ENCODE assay signal across 29 cellular contexts in genomic region chr1:227175611-227176010, GRCh38.
"Had no signal": no experiment of that assay in that cellular context is flagged by ENCODE, and none has a peak within 500 bp of the region (broad histone marks: within the 10 kb centered on the region; RNA-seq: fewer than 3 reads in every experiment).

No MANE protein-coding gene starts in this region.

- H3K27ac ChIP-seq: colonic mucosa, epithelial cell of prostate, esophagus muscularis mucosa, foreskin keratinocyte, gastroesophageal sphincter, heart left ventricle, hepatocyte, neutrophil, ovary, psoas muscle, suprapubic skin, transverse colon, vagina had no signal

- H2AFZ ChIP-seq: hepatocyte had no signal

- H3K4me3 ChIP-seq: colonic mucosa, esophagus muscularis mucosa, gastroesophageal sphincter, heart left ventricle, hepatocyte, lung, ovary, psoas muscle, suprapubic skin, transverse colon, vagina had no signal

- H3K27me3 ChIP-seq: colonic mucosa, esophagus muscularis mucosa, foreskin keratinocyte, gastroesophageal sphincter, heart left ventricle, hepatocyte, neutrophil, ovary, suprapubic skin, transverse colon, vagina had no signal

- H3K4me3 Mint-ChIP-seq: dendritic cell treated with granulocyte-macrophage colony-stimulating factor and Interleukin-4, amounts not matched to agents 40 ng/mL and 50 ng/mL, for 4 days; endodermal cell; memory B cell; natural killer cell treated with Interleukin-12 subunit alpha and Interleukin-12 subunit beta and Interleukin-15 and Interleukin-18, amount 100 ng/mL, for 72 hours; neural crest cell; stimulated activated naive CD8-positive, alpha-beta T cell treated with anti-CD3 and anti-CD28 coated beads, Interleukin-15, amount 100 ng/mL, for 72 hours had no signal

- H3K4me2 ChIP-seq: hepatocyte had no signal

- H3K27me3 Mint-ChIP-seq: dendritic cell treated with granulocyte-macrophage colony-stimulating factor and Interleukin-4, amounts not matched to agents 40 ng/mL and 50 ng/mL, for 4 days; stimulated activated naive CD8-positive, alpha-beta T cell treated with anti-CD3 and anti-CD28 coated beads, Interleukin-15, amount 100 ng/mL, for 72 hours had no signal

- ATAC-seq: foreskin keratinocyte; gastroesophageal sphincter; heart left ventricle; left lobe of liver; natural killer cell treated with Interleukin-12 subunit alpha and Interleukin-12 subunit beta and Interleukin-15 and Interleukin-18, amount 100 ng/mL, for 72 hours; psoas muscle; right cardiac atrium; stimulated activated naive CD8-positive, alpha-beta T cell treated with anti-CD3 and anti-CD28 coated beads, Interleukin-15, amount 100 ng/mL, for 72 hours had no signal

- DNase-seq: colonic mucosa; effector CD8-positive, alpha-beta T cell; endodermal cell; foreskin keratinocyte; heart left ventricle; kidney; ovary; posterior cingulate gyrus; psoas muscle; right cardiac atrium; small intestine; stimulated activated CD4-positive, alpha-beta T cell treated with anti-CD3 and anti-CD28 coated beads, Interleukin-15, amount 100 ng/mL, for 24 hours; stimulated activated CD4-positive, alpha-beta T cell treated with anti-CD3 and anti-CD28 coated beads, Interleukin-2, amount 100 ng/mL, for 48 hours; stimulated activated naive CD4-positive, alpha-beta T cell; stimulated activated naive CD8-positive, alpha-beta T cell treated with anti-CD3 and anti-CD28 coated beads, Interleukin-15, amount 100 ng/mL, for 72 hours; transverse colon had no signal

- H3K27ac Mint-ChIP-seq: dendritic cell treated with granulocyte-macrophage colony-stimulating factor and Interleukin-4, amounts not matched to agents 40 ng/mL and 50 ng/mL, for 4 days; endodermal cell; memory B cell; natural killer cell treated with Interleukin-12 subunit alpha and Interleukin-12 subunit beta and Interleukin-15 and Interleukin-18, amount 100 ng/mL, for 72 hours; stimulated activated naive CD8-positive, alpha-beta T cell treated with anti-CD3 and anti-CD28 coated beads, Interleukin-15, amount 100 ng/mL, for 72 hours had no signal

- H3K4me1 ChIP-seq: colonic mucosa, foreskin keratinocyte, gastroesophageal sphincter, psoas muscle, suprapubic skin, transverse colon, vagina had no signal

- H3K4me1 Mint-ChIP-seq: endodermal cell; memory B cell; neural crest cell; stimulated activated naive CD8-positive, alpha-beta T cell treated with anti-CD3 and anti-CD28 coated beads, Interleukin-15, amount 100 ng/mL, for 72 hours had no signal

- H3K36me3 ChIP-seq: colonic mucosa, esophagus muscularis mucosa, gastroesophageal sphincter, neutrophil, ovary, suprapubic skin, transverse colon, vagina had no signal

- H3K36me3 Mint-ChIP-seq: memory B cell; natural killer cell treated with Interleukin-12 subunit alpha and Interleukin-12 subunit beta and Interleukin-15 and Interleukin-18, amount 100 ng/mL, for 72 hours had no signal

- H3K9me3 ChIP-seq: colonic mucosa, esophagus muscularis mucosa, gastroesophageal sphincter, heart left ventricle, neutrophil, ovary, psoas muscle, suprapubic skin, transverse colon, vagina had no signal

- H3K9me3 Mint-ChIP-seq: dendritic cell treated with granulocyte-macrophage colony-stimulating factor and Interleukin-4, amounts not matched to agents 40 ng/mL and 50 ng/mL, for 4 days; endodermal cell; memory B cell; natural killer cell treated with Interleukin-12 subunit alpha and Interleukin-12 subunit beta and Interleukin-15 and Interleukin-18, amount 100 ng/mL, for 72 hours; neural crest cell; stimulated activated naive CD8-positive, alpha-beta T cell treated with anti-CD3 and anti-CD28 coated beads, Interleukin-15, amount 100 ng/mL, for 72 hours had no signal
